In genomic region chr5:143543358-143544255, GRCh38 we compare ENCODE assay signal across 20 cellular contexts.
DNase-seq lines count a peak whose midpoint lies in the region; ATAC-seq and TF ChIP-seq lines count a peak whose summit lies in the region.
"Had no signal": no experiment of that assay in that cellular context is flagged by ENCODE, and none has a peak within 500 bp of the region (broad histone marks: within the 10 kb centered on the region; RNA-seq: fewer than 3 reads in every experiment).

No MANE protein-coding gene starts in this region.

- POLR2A ChIA-PET in PC-9 (lab: Charles Lee; ENCODE audit: unreplicated experiment): interaction anchor here (0.6 kb wide), 1 partner anchor 406 kb away, joined by 3 read pairs; no protein-coding TSS in a partner anchor

- no peak overlapping the region for H3K4me3 ChIP-seq in Karpas-422 (ENCODE audit: low read length)
- H3K4me3 ChIP-seq in PC-9: no peak overlapping the region
- H3K4me3 ChIP-seq: BLaER1, right lobe of liver had no signal

- DNase-seq in EH (ENCODE audit: low read depth) (peak; percentile 82), RPMI7951 (ENCODE audit: low read depth) (peak; percentile 60), epithelial cell of prostate (ENCODE audit: low read depth, low spot score) (no peak), mesothelial cell of epicardium (ENCODE audit: low spot score in 2 of 2, unreplicated experiment in 2 of 2) (no peak), Karpas-422 (no peak), left lobe of liver (ENCODE audit: low spot score) (no peak), NCI-H2107 (lab: John Stamatoyannopoulos, UW) (no peak), PC-9 (no peak)
- DNase-seq: activated CD8-positive, alpha-beta memory T cell treated with anti-CD3 and anti-CD28 coated beads, Interleukin-2, amount 10 ng/mL, durations not matched to agents 7 days and 5 days; activated naive CD4-positive, alpha-beta T cell treated with anti-CD3 and anti-CD28 coated beads, Interleukin-2, amount 50 U/mL, for 16 hours; DMS53; GOT3; kidney; natural killer cell; right lobe of liver; stimulated activated naive CD4-positive, alpha-beta T cell; WERI-Rb-1 had no signal

- H3K27ac ChIP-seq in epithelial cell of prostate: peak overlapping the region; percentile 27
- H3K27ac ChIP-seq in Karpas-422 (ENCODE audit: low read length): no peak overlapping the region
- H3K27ac ChIP-seq in PC-9: no peak overlapping the region
- H3K27ac ChIP-seq: BLaER1, HL-60, right lobe of liver, WERI-Rb-1 had no signal

- H3K9me3 Mint-ChIP-seq in mesothelial cell of epicardium: peaks cover 17% of the 10 kb centered on the region
- H3K9me3 Mint-ChIP-seq: natural killer cell had no signal

- CTCF ChIA-PET in PC-9 (lab: Charles Lee): no interaction called here

- H2AFZ ChIP-seq in Karpas-422 (ENCODE audit: low read length): no peak overlapping the region
- no peak overlapping the region for H2AFZ ChIP-seq in PC-9

- no peaks in the 10 kb centered on the region for H3K27me3 Mint-ChIP-seq in mesothelial cell of epicardium (ENCODE audit: low read depth)
- H3K27me3 Mint-ChIP-seq: activated CD8-positive, alpha-beta memory T cell treated with anti-CD3 and anti-CD28 coated beads, Interleukin-2, amount 10 ng/mL, durations not matched to agents 7 days and 5 days had no signal

- H3K36me3 Mint-ChIP-seq in mesothelial cell of epicardium: no peaks in the 10 kb centered on the region
- H3K36me3 Mint-ChIP-seq: natural killer cell had no signal

- H3K4me1 ChIP-seq in Karpas-422 (ENCODE audit: low read length) (no peaks in the 10 kb centered on the region), PC-9 (replicated peaks; ENCODE audit: insufficient read depth) (peaks cover 20% of the 10 kb centered on the region)
- H3K4me1 ChIP-seq: BLaER1, right lobe of liver had no signal

- no peaks in the 10 kb centered on the region for H3F3A ChIP-seq in PC-9 (ENCODE audit: insufficient read depth, low read depth)

- no peak overlapping the region for H3K9ac ChIP-seq in Karpas-422 (ENCODE audit: low read length)
- H3K9ac ChIP-seq: BLaER1 had no signal

- H3K9me3 ChIP-seq in Karpas-422 (ENCODE audit: low read length) (peaks cover 4% of the 10 kb centered on the region), PC-9 (ENCODE audit: insufficient read depth, low read depth) (no peaks in the 10 kb centered on the region)
- H3K9me3 ChIP-seq: right lobe of liver had no signal

- H3K4me2 ChIP-seq in Karpas-422 (ENCODE audit: low read depth, low read length, poor library complexity, severe bottlenecking) (no peak overlapping the region), PC-9 (no peak overlapping the region)
- H3K4me2 ChIP-seq: BLaER1 had no signal

- ATAC-seq in left lobe of liver: no peak
- ATAC-seq: activated CD8-positive, alpha-beta memory T cell treated with anti-CD3 and anti-CD28 coated beads, Interleukin-2, amount 10 ng/mL, durations not matched to agents 7 days and 5 days; esophagus mucosa; natural killer cell had no signal

- no peak overlapping the region for H3K4me3 Mint-ChIP-seq in mesothelial cell of epicardium
- H3K4me3 Mint-ChIP-seq: activated CD8-positive, alpha-beta memory T cell treated with anti-CD3 and anti-CD28 coated beads, Interleukin-2, amount 10 ng/mL, durations not matched to agents 7 days and 5 days; natural killer cell had no signal

- H3K27ac Mint-ChIP-seq in mesothelial cell of epicardium: peak overlapping the region; percentile 23
- H3K27ac Mint-ChIP-seq: activated CD8-positive, alpha-beta memory T cell treated with anti-CD3 and anti-CD28 coated beads, Interleukin-2, amount 10 ng/mL, durations not matched to agents 7 days and 5 days; natural killer cell had no signal

- no TSS peak for BruUV-seq in PC-9 (replicated peaks; lab: Mats Ljungman, UMichigan)

- H3K9me2 ChIP-seq in Karpas-422 (replicated peaks; ENCODE audit: insufficient read depth, low read length) (no peaks in the 10 kb centered on the region; the same call in 1 of the 2 replicates), PC-9 (ENCODE audit: insufficient read depth) (no peaks in the 10 kb centered on the region)

- H3K36me3 ChIP-seq in Karpas-422 (ENCODE audit: insufficient read depth, low read length) (no peaks in the 10 kb centered on the region), PC-9 (ENCODE audit: low read depth) (no peaks in the 10 kb centered on the region)
- H3K36me3 ChIP-seq: BLaER1, right lobe of liver, WERI-Rb-1 had no signal

- TF ChIP-seq CTCF in mesothelial cell of epicardium (IDR thresholded peaks at IDR 0.05; ENCODE audit: unreplicated experiment) (no peak), PC-9 (conservative IDR thresholded peaks at IDR 0.05) (no peak)

- intact Hi-C loops in PC-9 (cut with micrococcal nuclease; ENCODE audit: unreplicated experiment): no loop called here

- H3K27me3 ChIP-seq in Karpas-422 (ENCODE audit: low read length) (no peaks in the 10 kb centered on the region), PC-9 (ENCODE audit: insufficient read depth, low read depth) (no peaks in the 10 kb centered on the region)
- H3K27me3 ChIP-seq: BLaER1, right lobe of liver had no signal

- H3K4me1 Mint-ChIP-seq in mesothelial cell of epicardium: peaks cover 27% of the 10 kb centered on the region
- H3K4me1 Mint-ChIP-seq: activated CD8-positive, alpha-beta memory T cell treated with anti-CD3 and anti-CD28 coated beads, Interleukin-2, amount 10 ng/mL, durations not matched to agents 7 days and 5 days had no signal

- H4K20me1 ChIP-seq in Karpas-422 (ENCODE audit: insufficient read depth, low read depth, low read length): no peaks in the 10 kb centered on the region
- H4K20me1 ChIP-seq in PC-9 (ENCODE audit: insufficient read depth): no peaks in the 10 kb centered on the region
- H4K20me1 ChIP-seq: BLaER1 had no signal

- H3K79me2 ChIP-seq in Karpas-422 (ENCODE audit: low read length) (no peaks in the 10 kb centered on the region), PC-9 (ENCODE audit: low read depth) (no peaks in the 10 kb centered on the region)

Comparison
In these comparisons a context has a peak if more than half of its experiments do, and no peak if none do; other contexts are left out.
1. DNase-seq: peak in EH (single experiment) and RPMI7951 (single experiment); none in epithelial cell of prostate (single experiment), mesothelial cell of epicardium (0 of 2), Karpas-422 (single experiment), left lobe of liver (single experiment), NCI-H2107 (single experiment) and PC-9 (0 of 2).